In genomic region chr4:99857302-99857701, GRCh38 we compare ENCODE assay signal across 19 cellular contexts. TPM values are rescaled to one million over a fixed set of nuclear protein-coding genes. Genes with fewer than 3 reads are reported as not detected.
DNase-seq lines count a peak whose midpoint lies in the region; ATAC-seq and TF ChIP-seq lines count a peak whose summit lies in the region.
"Had no signal": no experiment of that assay in that cellular context is flagged by ENCODE, and none has a peak within 500 bp of the region (broad histone marks: within the 10 kb centered on the region; RNA-seq: fewer than 3 reads in every experiment).

No MANE protein-coding gene starts in this region.

- H3K4me3 Mint-ChIP-seq in activated naive CD4-positive, alpha-beta T cell treated with anti-CD3 and anti-CD28 coated beads for 36 hours: peak overlapping the region; percentile 9
- peak overlapping the region; percentile 63 for H3K4me3 Mint-ChIP-seq in activated naive CD8-positive, alpha-beta T cell treated with anti-CD3 and anti-CD28 coated beads, Interleukin-2, amount 50 U/mL, for 24 hours

- intact Hi-C loops in activated naive CD4-positive, alpha-beta T cell treated with anti-CD3 and anti-CD28 coated beads for 36 hours (cut with micrococcal nuclease): loop anchor here (2.0 to 10.0 kb wide), 3 partner anchors 17 to 927 kb away; no protein-coding TSS in a partner anchor

- peak overlapping the region; percentile 42 to 79 (median 67) for H3K27ac ChIP-seq in upper lobe of left lung

- H3K4me3 ChIP-seq in upper lobe of left lung: no peak overlapping the region
- H3K4me3 ChIP-seq: left ventricle myocardium inferior, MG63, thoracic aorta had no signal

- no peaks in the 10 kb centered on the region for H3K27me3 ChIP-seq in upper lobe of left lung
- H3K27me3 ChIP-seq: MG63 had no signal

- no peak for TF ChIP-seq POLR2A in upper lobe of left lung (IDR thresholded peaks at IDR 0.05)

- peaks cover 36% of the 10 kb centered on the region for H3K36me3 Mint-ChIP-seq in activated naive CD4-positive, alpha-beta T cell treated with anti-CD3 and anti-CD28 coated beads for 36 hours (ENCODE audit: low read depth)
- H3K36me3 Mint-ChIP-seq in activated naive CD8-positive, alpha-beta T cell treated with anti-CD3 and anti-CD28 coated beads, Interleukin-2, amount 50 U/mL, for 24 hours (ENCODE audit: low read depth): peaks cover 49% of the 10 kb centered on the region

- H3K4me1 Mint-ChIP-seq in activated naive CD4-positive, alpha-beta T cell treated with anti-CD3 and anti-CD28 coated beads for 36 hours (ENCODE audit: low read depth): peaks cover 64% of the 10 kb centered on the region
- H3K4me1 Mint-ChIP-seq in activated naive CD8-positive, alpha-beta T cell treated with anti-CD3 and anti-CD28 coated beads, Interleukin-2, amount 50 U/mL, for 24 hours: peaks cover 79% of the 10 kb centered on the region

- no peak for TF ChIP-seq EP300 in upper lobe of left lung (IDR thresholded peaks at IDR 0.05)

- H3K27me3 Mint-ChIP-seq in activated naive CD4-positive, alpha-beta T cell treated with anti-CD3 and anti-CD28 coated beads for 36 hours (ENCODE audit: low read depth): no peaks in the 10 kb centered on the region
- no peaks in the 10 kb centered on the region for H3K27me3 Mint-ChIP-seq in activated naive CD8-positive, alpha-beta T cell treated with anti-CD3 and anti-CD28 coated beads, Interleukin-2, amount 50 U/mL, for 24 hours
- H3K27me3 Mint-ChIP-seq: naive thymus-derived CD8-positive, alpha-beta T cell had no signal

- H3K27ac Mint-ChIP-seq in activated naive CD4-positive, alpha-beta T cell treated with anti-CD3 and anti-CD28 coated beads for 36 hours: peak overlapping the region; percentile 71
- peak overlapping the region; percentile 87 for H3K27ac Mint-ChIP-seq in activated naive CD8-positive, alpha-beta T cell treated with anti-CD3 and anti-CD28 coated beads, Interleukin-2, amount 50 U/mL, for 24 hours

- no peaks in the 10 kb centered on the region for H3K36me3 ChIP-seq in upper lobe of left lung
- H3K36me3 ChIP-seq: left ventricle myocardium inferior, MG63, thoracic aorta had no signal

- H3K9me3 ChIP-seq in upper lobe of left lung: no peaks in the 10 kb centered on the region
- H3K9me3 ChIP-seq: left ventricle myocardium inferior, MG63, thoracic aorta had no signal

- H3K4me1 ChIP-seq in upper lobe of left lung: no peaks in the 10 kb centered on the region
- H3K4me1 ChIP-seq: left ventricle myocardium inferior had no signal

- no peak for ATAC-seq in activated naive CD8-positive, alpha-beta T cell treated with anti-CD3 and anti-CD28 coated beads, Interleukin-2, amount 50 U/mL, for 24 hours
- ATAC-seq in upper lobe of left lung (ENCODE audit: low FRiP score in 2 of 2) (peak in 1 of 2 donors; percentile 54), GM21390 (IDR thresholded peaks at IDR 0.05; ENCODE audit: unreplicated experiment) (no peak)
- ATAC-seq: naive thymus-derived CD8-positive, alpha-beta T cell; Right ventricle myocardium inferior had no signal

- CTCF ChIA-PET in activated naive CD4-positive, alpha-beta T cell treated with anti-CD3 and anti-CD28 coated beads for 36 hours (lab: Charles Lee): interaction anchor here (0.5 to 5.3 kb wide), 7 partner anchors 10 to 335 kb away, joined by 3 to 18 read pairs (median 3); no protein-coding TSS in a partner anchor

- no peak for TF ChIP-seq CTCF in upper lobe of left lung (IDR thresholded peaks at IDR 0.05)

- no peak for DNase-seq in activated naive CD4-positive, alpha-beta T cell treated with anti-CD3 and anti-CD28 coated beads for 36 hours
- DNase-seq in activated naive CD4-positive, alpha-beta T cell (lab: John Stamatoyannopoulos, UW): no peak
- DNase-seq in NOMO-1 treated with dmso at 0.1 percent for 144 hours (lab: John Stamatoyannopoulos, UW; ENCODE audit: unreplicated experiment) (peak; percentile 70), upper lobe of left lung (no peak), hippocampal formation (lab: John Stamatoyannopoulos, UW) (no peak)
- DNase-seq in activated naive CD8-positive, alpha-beta T cell treated with anti-CD3 and anti-CD28 coated beads, Interleukin-2, amount 50 U/mL, for 24 hours: no peak
- no peak for DNase-seq in activated effector memory CD4-positive, alpha-beta T cell treated with Interleukin-2 at 50 U/mL for 16 hours
- DNase-seq: central memory CD4-positive, alpha-beta T cell; left ventricle myocardium inferior; MG63; naive thymus-derived CD8-positive, alpha-beta T cell; NCI-H2107; NCI-H82; stimulated activated CD4-positive, alpha-beta T cell treated with anti-CD3 and anti-CD28 coated beads, Interleukin-15, amount 100 ng/mL, for 24 hours; T1000 had no signal

- WGBS in upper lobe of left lung, 2 donors: 47 to 56% methylated on average over 3 of the region's 3 CpGs

- H3K9me3 Mint-ChIP-seq in activated naive CD4-positive, alpha-beta T cell treated with anti-CD3 and anti-CD28 coated beads for 36 hours: no peaks in the 10 kb centered on the region
- no peaks in the 10 kb centered on the region for H3K9me3 Mint-ChIP-seq in activated naive CD8-positive, alpha-beta T cell treated with anti-CD3 and anti-CD28 coated beads, Interleukin-2, amount 50 U/mL, for 24 hours

RNA-seq across cellular contexts. Expression of gene LAMTOR3, which starts 36.9 kb away (rescaled TPM):
- 10 to 100 TPM; 24.9 to 26.9 TPM for total RNA-seq in activated naive CD4-positive, alpha-beta T cell treated with anti-CD3 and anti-CD28 coated beads for 36 hours
- 10 to 100 TPM in 5 of 6 donors, 1 to 10 TPM in 1; 6.4 to 46.3 (median 40.9) TPM for total RNA-seq in upper lobe of left lung

RNA-seq across cellular contexts. Expression of gene DAPP1, which starts 40.7 kb away (rescaled TPM):
- 10 to 100 TPM; 24.4 to 25.8 TPM for total RNA-seq in activated naive CD4-positive, alpha-beta T cell treated with anti-CD3 and anti-CD28 coated beads for 36 hours
- 10 to 100 TPM in 3 of 6 donors, 1 to 10 TPM in 3; 5.6 to 14.5 (median 10.6) TPM for total RNA-seq in upper lobe of left lung
- total RNA-seq: pulmonary artery endothelial cell had no signal
